Comparison of ENCODE assay signal across 19 cellular contexts in genomic region chr6:87798393-87799278, GRCh38.
DNase-seq lines count a peak whose midpoint lies in the region; ATAC-seq, FAIRE-seq and TF ChIP-seq lines count a peak whose summit lies in the region.
"Had no signal": no experiment of that assay in that cellular context is flagged by ENCODE, and none has a peak within 500 bp of the region (broad histone marks: within the 10 kb centered on the region; RNA-seq: fewer than 3 reads in every experiment).

No MANE protein-coding gene starts in this region.

- TF ChIP-seq CTCF in heart right ventricle (IDR thresholded peaks at IDR 0.05) = no peak
- TF ChIP-seq CTCF in foreskin fibroblast (IDR thresholded peaks at IDR 0.05; ENCODE audit: low read depth, low read length) = no peak

- no peaks in the 10 kb centered on the region for H3K27me3 ChIP-seq in heart right ventricle

- DNase-seq in GM18507 (ENCODE audit: extremely low spot score, insufficient read length, low read depth) (no peak), T-helper 17 cell (no peak), renal cortical epithelial cell (ENCODE audit: low read depth) (peak; percentile 69), superior temporal gyrus (ENCODE audit: extremely low spot score) (no peak), heart right ventricle (no peak), foreskin fibroblast (no peak)
- DNase-seq in activated T-cell treated with anti-CD3 and anti-CD28 coated beads, Interleukin-2, amount 50 U/mL, for 24 hours = no peak
- DNase-seq: activated CD4-positive, alpha-beta T cell treated with anti-CD3 and anti-CD28 coated beads for 4 hours; activated gamma-delta T cell; CD8-positive, alpha-beta memory T cell; effector CD4-positive, alpha-beta T cell; EL; glutamatergic neuron; NCI-H1105 treated with DMSO at 0.1 percent for 48 hours had no signal

- H3K4me3 ChIP-seq in heart right ventricle = no peak overlapping the region
- H3K4me3 ChIP-seq in foreskin fibroblast (ENCODE audit: low read depth in 1 of 2, low read length in 2 of 2) = no peak overlapping the region
- H3K4me3 ChIP-seq: lung, SK-N-MC had no signal

- no peaks in the 10 kb centered on the region for H3K9me3 Mint-ChIP-seq in activated T-cell treated with anti-CD3 and anti-CD28 coated beads, Interleukin-2, amount 50 U/mL, for 24 hours
- H3K9me3 Mint-ChIP-seq: CD8-positive, alpha-beta memory T cell had no signal

- ATAC-seq in HG02678 (IDR thresholded peaks at IDR 0.05; ENCODE audit: unreplicated experiment) (peak; percentile 43), T-helper 17 cell (no peak), heart right ventricle (no peak)

- H3K36me3 ChIP-seq in heart right ventricle = no peaks in the 10 kb centered on the region

- H3K27me3 Mint-ChIP-seq in T-helper 17 cell = no peaks in the 10 kb centered on the region
- H3K27me3 Mint-ChIP-seq in activated T-cell treated with anti-CD3 and anti-CD28 coated beads, Interleukin-2, amount 50 U/mL, for 24 hours = peaks cover 10% of the 10 kb centered on the region

- peaks cover 2% of the 10 kb centered on the region for H3K36me3 Mint-ChIP-seq in T-helper 17 cell (ENCODE audit: low read depth)
- no peaks in the 10 kb centered on the region for H3K36me3 Mint-ChIP-seq in activated T-cell treated with anti-CD3 and anti-CD28 coated beads, Interleukin-2, amount 50 U/mL, for 24 hours (ENCODE audit: low read depth)
- H3K36me3 Mint-ChIP-seq: CD8-positive, alpha-beta memory T cell had no signal

- 17 to 33% methylated on average over 2 of the region's 2 CpGs for WGBS in heart right ventricle, 2 donors

- intact Hi-C loops in heart right ventricle (cut with DNase I) = loop anchor here in 3 of 10 donors (10.0 kb wide), 3 partner anchors 104 to 404 kb away; no protein-coding TSS in a partner anchor

- no peak overlapping the region for H3K4me3 Mint-ChIP-seq in T-helper 17 cell
- H3K4me3 Mint-ChIP-seq in activated T-cell treated with anti-CD3 and anti-CD28 coated beads, Interleukin-2, amount 50 U/mL, for 24 hours = no peak overlapping the region
- H3K4me3 Mint-ChIP-seq: CD8-positive, alpha-beta memory T cell had no signal

- H3K4me1 Mint-ChIP-seq in T-helper 17 cell = peaks cover 4% of the 10 kb centered on the region
- peaks cover 2% of the 10 kb centered on the region for H3K4me1 Mint-ChIP-seq in activated T-cell treated with anti-CD3 and anti-CD28 coated beads, Interleukin-2, amount 50 U/mL, for 24 hours (ENCODE audit: low read depth)
- H3K4me1 Mint-ChIP-seq: CD8-positive, alpha-beta memory T cell had no signal

- no peak overlapping the region for H3K27ac ChIP-seq in heart right ventricle
- H3K27ac ChIP-seq: SK-N-MC had no signal

- FAIRE-seq in GM18507 (lab: Jason Lieb, UNC) = peak; percentile 84
- FAIRE-seq: H54, RCC 7860 had no signal

- no peaks in the 10 kb centered on the region for H3K9me3 ChIP-seq in T-helper 17 cell (ENCODE audit: control insufficient read depth, low read length, poor library complexity, severe bottlenecking)
- H3K9me3 ChIP-seq in heart right ventricle = no peaks in the 10 kb centered on the region

- peaks cover 0 to 4% (median 0%) of the 10 kb centered on the region in 9 donors for H3K4me1 ChIP-seq in heart right ventricle

- peak overlapping the region; percentile 2 for H3K27ac Mint-ChIP-seq in T-helper 17 cell
- H3K27ac Mint-ChIP-seq in activated T-cell treated with anti-CD3 and anti-CD28 coated beads, Interleukin-2, amount 50 U/mL, for 24 hours = no peak overlapping the region
- H3K27ac Mint-ChIP-seq: CD8-positive, alpha-beta memory T cell had no signal
